Comparison of ENCODE assay signal across 9 cellular contexts in genomic region chr7:94907420-94908203, GRCh38. TPM values are rescaled to one million over a fixed set of nuclear protein-coding genes. Genes with fewer than 3 reads are reported as not detected.
DNase-seq lines count a peak whose midpoint lies in the region; ATAC-seq, FAIRE-seq and TF ChIP-seq lines count a peak whose summit lies in the region.
"Had no signal": no experiment of that assay in that cellular context is flagged by ENCODE, and none has a peak within 500 bp of the region (broad histone marks: within the 10 kb centered on the region; RNA-seq: fewer than 3 reads in every experiment).

Gene PPP1R9A, plus strand, starts transcription at chr7:94907594. Its CDS starts 2,520 bp downstream, at chr7:94910114.

- peak within 1 kb of the TSS; percentile 43 to 56 for H3K4me3 ChIP-seq in Panc1 (ENCODE audit: low read depth in 2 of 2, low read length in 2 of 2)
- H3K4me3 ChIP-seq in endothelial cell of umbilical vein (replicated peaks in 1 of 3; ENCODE audit: insufficient read depth in 1 of 3, low read depth in 1 of 3, low read length in 3 of 3), result peak within 1 kb of the TSS; percentile 35 to 63 (median 45)
- peak within 1 kb of the TSS; percentile 77 to 82 for H3K4me3 ChIP-seq in mesenchymal stem cell (ENCODE audit: insufficient read depth in 1 of 2, low read depth in 1 of 2, low read length in 2 of 2)
- peak within 1 kb of the TSS; percentile 80 for H3K4me3 ChIP-seq in thoracic aorta

- intact Hi-C loops in Panc1 (cut with micrococcal nuclease; ENCODE audit: unreplicated experiment), result no loop called here
- intact Hi-C loops in endothelial cell of umbilical vein (cut with micrococcal nuclease), result loop anchor here (1.0 to 10.0 kb wide), 4 partner anchors 19 to 613 kb away; partner anchors contain the start of gene SGCE

- POLR2A ChIA-PET in Panc1 (lab: Charles Lee), result no interaction called here
- POLR2A ChIA-PET in endothelial cell of umbilical vein (lab: Charles Lee), result no interaction called here

- H3K79me2 ChIP-seq in endothelial cell of umbilical vein (ENCODE audit: control insufficient read depth, insufficient read depth, low read length), result no peaks in the 10 kb centered on the region

- peak within 1 kb of the TSS; percentile 10 for H4K91ac ChIP-seq in mesenchymal stem cell (ENCODE audit: low read length)

- no peaks in the 10 kb centered on the region for H4K20me1 ChIP-seq in endothelial cell of umbilical vein (replicated peaks; ENCODE audit: control insufficient read depth, extremely low read depth, insufficient read depth, low read length)

- no peak within 1 kb of the TSS for H2BK120ac ChIP-seq in mesenchymal stem cell (ENCODE audit: low read depth, low read length)

- in situ Hi-C loops in Panc1 (cut with HindIII; ENCODE audit: low pct_unique_long_range_greater_than_20kb, low sequenced_read_pairs), result no loop called here

- BruUV-seq in Panc1 (replicated peaks; lab: Mats Ljungman, UMichigan), result no TSS peak
- BruUV-seq in endothelial cell of umbilical vein (replicated peaks; lab: Mats Ljungman, UMichigan), result no TSS peak

- H3K18ac ChIP-seq in mesenchymal stem cell (ENCODE audit: low read depth in 1 of 2, low read length in 2 of 2), result peak within 1 kb of the TSS in 1 of 2 experiments; percentile 85

- peak within 1 kb of the TSS; percentile 71 for H2BK5ac ChIP-seq in mesenchymal stem cell (ENCODE audit: low read depth, low read length, poor library complexity, severe bottlenecking)

- H3K9me3 ChIP-seq in Panc1 (ENCODE audit: control insufficient read depth, insufficient read depth, low read depth, low read length), result no peaks in the 10 kb centered on the region
- H3K9me3 ChIP-seq in endothelial cell of umbilical vein (replicated peaks; ENCODE audit: control insufficient read depth, insufficient read depth, low read length), result no peaks in the 10 kb centered on the region
- no peaks in the 10 kb centered on the region for H3K9me3 ChIP-seq in mesenchymal stem cell (ENCODE audit: control insufficient read depth, low read length)
- no peaks in the 10 kb centered on the region for H3K9me3 ChIP-seq in thoracic aorta

- H3K9ac ChIP-seq in endothelial cell of umbilical vein (replicated peaks; ENCODE audit: extremely low read depth, insufficient read depth, low read length), result peak within 1 kb of the TSS; percentile 49
- H3K9ac ChIP-seq in mesenchymal stem cell (ENCODE audit: low read length), result peak within 1 kb of the TSS; percentile 54

- H3K27me3 ChIP-seq in Panc1 (ENCODE audit: control insufficient read depth, insufficient read depth, low read length) (peaks cover 4% of the 10 kb centered on the region), endothelial cell of umbilical vein (ENCODE audit: control insufficient read depth in 2 of 2, insufficient read depth in 2 of 2, low read length in 2 of 2) (peaks cover 13 to 18% of the 10 kb centered on the region in 2 experiments), mesenchymal stem cell (ENCODE audit: control insufficient read depth in 1 of 2, insufficient read depth in 1 of 2, low read length in 2 of 2) (no peaks in the 10 kb centered on the region), thoracic aorta (replicated peaks; ENCODE audit: insufficient read depth) (no peaks in the 10 kb centered on the region)

- peak; percentile 71 for DNase-seq in COLO668 (lab: John Stamatoyannopoulos, UW; ENCODE audit: unreplicated experiment)
- DNase-seq in Panc1 (ENCODE audit: low read depth, low spot score), result no peak
- DNase-seq in endothelial cell of umbilical vein (ENCODE audit: low read depth, low spot score), result peak; percentile 23
- DNase-seq in mesenchymal stem cell, result peak; percentile 34
- DNase-seq in thoracic aorta (ENCODE audit: low spot score), result no peak
- no peak for DNase-seq in activated CD4-positive, alpha-beta T cell treated with anti-CD3 and anti-CD28 coated beads for 1 hour

- H3K9me1 ChIP-seq in endothelial cell of umbilical vein (replicated peaks; ENCODE audit: control insufficient read depth, extremely low read depth, insufficient read depth, low read length), result no peaks in the 10 kb centered on the region

- H3K27ac ChIP-seq in Panc1 (ENCODE audit: low read length) (no peak within 1 kb of the TSS), endothelial cell of umbilical vein (ENCODE audit: insufficient read depth, low read depth, low read length) (no peak within 1 kb of the TSS), mesenchymal stem cell (ENCODE audit: low read length, poor library complexity, severe bottlenecking) (peak within 1 kb of the TSS; percentile 78), thoracic aorta (peak within 1 kb of the TSS; percentile 45 to 46)
- H3K27ac ChIP-seq: HL-60 had no signal

- H3K79me1 ChIP-seq in mesenchymal stem cell (replicated peaks; ENCODE audit: low read length, poor library complexity, severe bottlenecking), result peaks cover 13% of the 10 kb centered on the region

- peak within 1 kb of the TSS in 1 of 2 experiments; percentile 83 for H2BK12ac ChIP-seq in mesenchymal stem cell (ENCODE audit: low read length in 2 of 2)

- no peak for TF ChIP-seq POLR2A in endothelial cell of umbilical vein (IDR thresholded peaks at IDR 0.05; ENCODE audit: low read depth, low read length)

- FAIRE-seq in endothelial cell of umbilical vein (lab: Jason Lieb, UNC), result no peak

- 3% methylated on average over 50 of the region's 95 CpGs for WGBS in mesenchymal stem cell

- ATAC-seq in HG03159 (IDR thresholded peaks at IDR 0.05; ENCODE audit: unreplicated experiment) (peak; percentile 57), Panc1 (peak; percentile 91), thoracic aorta (ENCODE audit: insufficient number of reproducible peaks, low FRiP score, low read depth) (no peak)
- ATAC-seq in activated CD4-positive, CD25-positive, alpha-beta regulatory T cell treated with anti-CD3 and anti-CD28 coated beads, Interleukin-2, amount 50 U/mL, for 24 hours, result no peak

- peak within 1 kb of the TSS; percentile 79 for H2AK5ac ChIP-seq in mesenchymal stem cell (ENCODE audit: low read length, severe bottlenecking)

- dilution Hi-C loops in endothelial cell of umbilical vein (cut with MboI; ENCODE audit: extremely low pct_ligation_motif_present, low sequenced_read_pairs), result no loop called here

- H3K36me3 ChIP-seq in Panc1 (ENCODE audit: control insufficient read depth, insufficient read depth, low read length), result no peaks in the 10 kb centered on the region
- H3K36me3 ChIP-seq in endothelial cell of umbilical vein (ENCODE audit: control insufficient read depth in 2 of 2, extremely low read depth in 1 of 2, insufficient read depth in 2 of 2, low read length in 2 of 2), result no peaks in the 10 kb centered on the region
- no peaks in the 10 kb centered on the region for H3K36me3 ChIP-seq in mesenchymal stem cell (ENCODE audit: control insufficient read depth in 1 of 2, insufficient read depth in 2 of 2, low read depth in 1 of 2, low read length in 2 of 2)
- H3K36me3 ChIP-seq in thoracic aorta, result no peaks in the 10 kb centered on the region

- no peak within 1 kb of the TSS for H3K23ac ChIP-seq in mesenchymal stem cell (ENCODE audit: low read length in 2 of 2)

- H3K4me1 ChIP-seq in Panc1 (ENCODE audit: control insufficient read depth, insufficient read depth, low read length) (peaks cover 4% of the 10 kb centered on the region), endothelial cell of umbilical vein (ENCODE audit: control insufficient read depth, extremely low read depth, insufficient read depth, low read length) (peaks cover 3% of the 10 kb centered on the region), mesenchymal stem cell (ENCODE audit: control insufficient read depth, insufficient read depth, low read depth, low read length) (peaks cover 4% of the 10 kb centered on the region), thoracic aorta (ENCODE audit: control insufficient read depth in 1 of 2, low read depth in 2 of 2) (peaks cover 0 to 9% of the 10 kb centered on the region in 2 donors)

- H2BK15ac ChIP-seq in mesenchymal stem cell (ENCODE audit: low read depth, poor library complexity, severe bottlenecking), result peak within 1 kb of the TSS; percentile 20

- TF ChIP-seq CTCF in Panc1 (IDR thresholded peaks at IDR 0.05), result peak; percentile 65
- peak in 1 of 2 donors; percentile 57 for TF ChIP-seq CTCF in endothelial cell of umbilical vein (IDR thresholded peaks at IDR 0.05; ENCODE audit: extremely low read depth in 1 of 2, insufficient read depth in 1 of 2, low read depth in 1 of 2, low read length in 2 of 2)
- TF ChIP-seq CTCF in thoracic aorta (IDR thresholded peaks at IDR 0.05), result no peak

- H4K8ac ChIP-seq in mesenchymal stem cell (ENCODE audit: low read length), result peak within 1 kb of the TSS; percentile 79

- H3K4ac ChIP-seq in mesenchymal stem cell (ENCODE audit: low read depth in 1 of 2, low read length in 2 of 2), result no peak within 1 kb of the TSS

- H3K4me2 ChIP-seq in endothelial cell of umbilical vein (ENCODE audit: insufficient read depth, low read length) (peak within 1 kb of the TSS; percentile 81), mesenchymal stem cell (ENCODE audit: low read length, poor library complexity, severe bottlenecking) (peak within 1 kb of the TSS; percentile 80)

- peak within 1 kb of the TSS; percentile 97 for H2AFZ ChIP-seq in endothelial cell of umbilical vein (ENCODE audit: low read depth, low read length)
- peak within 1 kb of the TSS; percentile 73 for H2AFZ ChIP-seq in mesenchymal stem cell (ENCODE audit: low read depth, low read length)

- CTCF ChIA-PET in Panc1 (lab: Charles Lee) (interaction anchor here (0.6 kb wide), 1 partner anchor 403 kb away, joined by 4 read pairs; no protein-coding TSS in a partner anchor), endothelial cell of umbilical vein (lab: Charles Lee) (interaction anchor here (1.0 to 1.5 kb wide), 4 partner anchors 17 to 569 kb away, joined by 3 to 7 read pairs (median 4); no protein-coding TSS in a partner anchor)

- peak within 1 kb of the TSS in 1 of 2 experiments; percentile 80 for H3K14ac ChIP-seq in mesenchymal stem cell (ENCODE audit: low read length in 2 of 2)

TF ChIP-seq in endothelial cell of umbilical vein, 7 proteins besides CTCF, POLR2A, EP300 and RAD21:
- TF ChIP-seq JUN (IDR thresholded peaks at IDR 0.05; ENCODE audit: borderline replicate concordance, insufficient read depth, insufficient read length, low read depth) (no peak), MYC (IDR thresholded peaks at IDR 0.05; ENCODE audit: low read depth, low read length) (no peak)

RNA-seq across cellular contexts. Expression of gene PPP1R9A, which starts in this region (rescaled TPM):
- total RNA-seq in Panc1 (2021; ENCODE audit: unreplicated experiment), result 5.0 TPM
- 1.1 TPM for polyA plus RNA-seq in Panc1 (2012; ENCODE audit: insufficient read length)
- total RNA-seq in endothelial cell of umbilical vein, result 3.0 and 3.2 TPM in 2 replicates
- polyA plus RNA-seq in endothelial cell of umbilical vein, result 0.32 and 0.50 TPM in 2 replicates
- 0.23 and 0.25 TPM in 2 replicates for polyA plus RNA-seq in endothelial cell of umbilical vein (2011; cell fraction: cytosol; rRNA removed)
- polyA plus RNA-seq in endothelial cell of umbilical vein (2011; cell fraction: nucleus; rRNA removed), result 2.9 and 3.3 TPM in 2 replicates
- polyA plus RNA-seq in endothelial cell of umbilical vein (2012), result 0.16 TPM in 2 replicates
- 2.6 and 4.4 TPM in 2 replicates for polyA minus RNA-seq in endothelial cell of umbilical vein
- polyA minus RNA-seq in endothelial cell of umbilical vein (2011; cell fraction: cytosol; rRNA and poly(A)+ RNA removed), result 5.7 TPM
- 6.4 and 7.8 TPM in 2 replicates for polyA minus RNA-seq in endothelial cell of umbilical vein (2011; cell fraction: nucleus; rRNA and poly(A)+ RNA removed)
- 0.50 TPM for polyA plus RNA-seq in mesenchymal stem cell (2013, experiment 1 of 2)
- 0.37 TPM for polyA plus RNA-seq in mesenchymal stem cell (2013, experiment 2 of 2)
- total RNA-seq in thoracic aorta, result 10 to 100 TPM in 1 of 2 donors, 1 to 10 TPM in 1; 5.7 to 11.8 TPM

Comparison
In these comparisons a context has a peak if more than half of its experiments do, and no peak if none do; other contexts are left out.
1. DNase-seq: peak in COLO668 (single experiment), endothelial cell of umbilical vein (single experiment) and mesenchymal stem cell (single experiment); none in Panc1 (single experiment), thoracic aorta (single experiment) and activated CD4-positive, alpha-beta T cell treated with anti-CD3 and anti-CD28 coated beads for 1 hour (single experiment).
2. ATAC-seq: peak in HG03159 (single experiment) and Panc1 (single experiment); none in thoracic aorta (single experiment) and activated CD4-positive, CD25-positive, alpha-beta regulatory T cell treated with anti-CD3 and anti-CD28 coated beads, Interleukin-2, amount 50 U/mL, for 24 hours (0 of 2).
3. H3K27ac ChIP-seq: peak in mesenchymal stem cell (single experiment) and thoracic aorta (2 of 2); none in Panc1 (single experiment) and endothelial cell of umbilical vein (single experiment).
4. Peak in every context shown above with its lines, with median percentiles within 50 percentile points of each other: H3K4me3 ChIP-seq.